1 cellular context compared by ENCODE assay signal in the genomic region with DNA sequence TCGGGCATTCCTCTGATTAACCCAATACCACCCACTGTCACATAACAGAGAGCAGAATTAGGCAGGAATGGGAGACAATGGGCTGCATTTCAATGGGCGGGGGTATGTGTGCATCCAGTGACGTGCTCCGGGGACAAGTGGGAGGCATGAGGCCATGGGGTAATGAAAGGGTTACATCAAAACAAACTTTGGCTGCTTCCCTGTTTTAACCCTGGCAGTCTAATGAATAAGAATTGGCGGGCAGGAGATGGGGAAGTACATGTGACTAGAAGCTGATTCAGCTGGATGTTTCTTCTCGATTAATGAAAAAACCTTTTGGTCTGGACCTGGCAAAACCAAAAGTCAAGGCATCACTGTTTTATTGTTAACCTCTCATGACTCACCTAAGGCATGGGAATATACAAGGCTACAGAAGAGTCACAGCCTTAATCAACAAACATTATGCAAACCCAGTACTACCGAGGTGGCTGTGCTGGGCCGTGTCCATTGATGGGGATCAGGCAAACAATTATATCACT.
TF ChIP-seq lines count a peak whose summit lies in the region.

No MANE protein-coding gene starts in this region.

TF ChIP-seq in H1, 55 proteins besides CTCF, POLR2A, EP300 and RAD21:
- TF ChIP-seq NRF1 (IDR thresholded peaks at IDR 0.05; ENCODE audit: low read depth, low read length): no peak
- no peak for TF ChIP-seq SP4 (IDR thresholded peaks at IDR 0.05; ENCODE audit: low read length)
- TF ChIP-seq, protein P1, sequence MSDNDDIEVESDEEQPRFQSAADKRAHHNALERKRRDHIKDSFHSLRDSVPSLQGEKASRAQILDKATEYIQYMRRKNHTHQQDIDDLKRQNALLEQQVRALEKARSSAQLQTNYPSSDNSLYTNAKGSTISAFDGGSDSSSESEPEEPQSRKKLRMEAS (IDR thresholded peaks at IDR 0.05): peak; percentile 71
- TF ChIP-seq, protein P2, sequence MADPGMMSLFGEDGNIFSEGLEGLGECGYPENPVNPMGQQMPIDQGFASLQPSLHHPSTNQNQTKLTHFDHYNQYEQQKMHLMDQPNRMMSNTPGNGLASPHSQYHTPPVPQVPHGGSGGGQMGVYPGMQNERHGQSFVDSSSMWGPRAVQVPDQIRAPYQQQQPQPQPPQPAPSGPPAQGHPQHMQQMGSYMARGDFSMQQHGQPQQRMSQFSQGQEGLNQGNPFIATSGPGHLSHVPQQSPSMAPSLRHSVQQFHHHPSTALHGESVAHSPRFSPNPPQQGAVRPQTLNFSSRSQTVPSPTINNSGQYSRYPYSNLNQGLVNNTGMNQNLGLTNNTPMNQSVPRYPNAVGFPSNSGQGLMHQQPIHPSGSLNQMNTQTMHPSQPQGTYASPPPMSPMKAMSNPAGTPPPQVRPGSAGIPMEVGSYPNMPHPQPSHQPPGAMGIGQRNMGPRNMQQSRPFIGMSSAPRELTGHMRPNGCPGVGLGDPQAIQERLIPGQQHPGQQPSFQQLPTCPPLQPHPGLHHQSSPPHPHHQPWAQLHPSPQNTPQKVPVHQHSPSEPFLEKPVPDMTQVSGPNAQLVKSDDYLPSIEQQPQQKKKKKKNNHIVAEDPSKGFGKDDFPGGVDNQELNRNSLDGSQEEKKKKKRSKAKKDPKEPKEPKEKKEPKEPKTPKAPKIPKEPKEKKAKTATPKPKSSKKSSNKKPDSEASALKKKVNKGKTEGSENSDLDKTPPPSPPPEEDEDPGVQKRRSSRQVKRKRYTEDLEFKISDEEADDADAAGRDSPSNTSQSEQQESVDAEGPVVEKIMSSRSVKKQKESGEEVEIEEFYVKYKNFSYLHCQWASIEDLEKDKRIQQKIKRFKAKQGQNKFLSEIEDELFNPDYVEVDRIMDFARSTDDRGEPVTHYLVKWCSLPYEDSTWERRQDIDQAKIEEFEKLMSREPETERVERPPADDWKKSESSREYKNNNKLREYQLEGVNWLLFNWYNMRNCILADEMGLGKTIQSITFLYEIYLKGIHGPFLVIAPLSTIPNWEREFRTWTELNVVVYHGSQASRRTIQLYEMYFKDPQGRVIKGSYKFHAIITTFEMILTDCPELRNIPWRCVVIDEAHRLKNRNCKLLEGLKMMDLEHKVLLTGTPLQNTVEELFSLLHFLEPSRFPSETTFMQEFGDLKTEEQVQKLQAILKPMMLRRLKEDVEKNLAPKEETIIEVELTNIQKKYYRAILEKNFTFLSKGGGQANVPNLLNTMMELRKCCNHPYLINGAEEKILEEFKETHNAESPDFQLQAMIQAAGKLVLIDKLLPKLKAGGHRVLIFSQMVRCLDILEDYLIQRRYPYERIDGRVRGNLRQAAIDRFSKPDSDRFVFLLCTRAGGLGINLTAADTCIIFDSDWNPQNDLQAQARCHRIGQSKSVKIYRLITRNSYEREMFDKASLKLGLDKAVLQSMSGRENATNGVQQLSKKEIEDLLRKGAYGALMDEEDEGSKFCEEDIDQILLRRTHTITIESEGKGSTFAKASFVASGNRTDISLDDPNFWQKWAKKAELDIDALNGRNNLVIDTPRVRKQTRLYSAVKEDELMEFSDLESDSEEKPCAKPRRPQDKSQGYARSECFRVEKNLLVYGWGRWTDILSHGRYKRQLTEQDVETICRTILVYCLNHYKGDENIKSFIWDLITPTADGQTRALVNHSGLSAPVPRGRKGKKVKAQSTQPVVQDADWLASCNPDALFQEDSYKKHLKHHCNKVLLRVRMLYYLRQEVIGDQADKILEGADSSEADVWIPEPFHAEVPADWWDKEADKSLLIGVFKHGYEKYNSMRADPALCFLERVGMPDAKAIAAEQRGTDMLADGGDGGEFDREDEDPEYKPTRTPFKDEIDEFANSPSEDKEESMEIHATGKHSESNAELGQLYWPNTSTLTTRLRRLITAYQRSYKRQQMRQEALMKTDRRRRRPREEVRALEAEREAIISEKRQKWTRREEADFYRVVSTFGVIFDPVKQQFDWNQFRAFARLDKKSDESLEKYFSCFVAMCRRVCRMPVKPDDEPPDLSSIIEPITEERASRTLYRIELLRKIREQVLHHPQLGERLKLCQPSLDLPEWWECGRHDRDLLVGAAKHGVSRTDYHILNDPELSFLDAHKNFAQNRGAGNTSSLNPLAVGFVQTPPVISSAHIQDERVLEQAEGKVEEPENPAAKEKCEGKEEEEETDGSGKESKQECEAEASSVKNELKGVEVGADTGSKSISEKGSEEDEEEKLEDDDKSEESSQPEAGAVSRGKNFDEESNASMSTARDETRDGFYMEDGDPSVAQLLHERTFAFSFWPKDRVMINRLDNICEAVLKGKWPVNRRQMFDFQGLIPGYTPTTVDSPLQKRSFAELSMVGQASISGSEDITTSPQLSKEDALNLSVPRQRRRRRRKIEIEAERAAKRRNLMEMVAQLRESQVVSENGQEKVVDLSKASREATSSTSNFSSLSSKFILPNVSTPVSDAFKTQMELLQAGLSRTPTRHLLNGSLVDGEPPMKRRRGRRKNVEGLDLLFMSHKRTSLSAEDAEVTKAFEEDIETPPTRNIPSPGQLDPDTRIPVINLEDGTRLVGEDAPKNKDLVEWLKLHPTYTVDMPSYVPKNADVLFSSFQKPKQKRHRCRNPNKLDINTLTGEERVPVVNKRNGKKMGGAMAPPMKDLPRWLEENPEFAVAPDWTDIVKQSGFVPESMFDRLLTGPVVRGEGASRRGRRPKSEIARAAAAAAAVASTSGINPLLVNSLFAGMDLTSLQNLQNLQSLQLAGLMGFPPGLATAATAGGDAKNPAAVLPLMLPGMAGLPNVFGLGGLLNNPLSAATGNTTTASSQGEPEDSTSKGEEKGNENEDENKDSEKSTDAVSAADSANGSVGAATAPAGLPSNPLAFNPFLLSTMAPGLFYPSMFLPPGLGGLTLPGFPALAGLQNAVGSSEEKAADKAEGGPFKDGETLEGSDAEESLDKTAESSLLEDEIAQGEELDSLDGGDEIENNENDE (IDR thresholded peaks at IDR 0.05; ENCODE audit: insufficient replicate concordance, low read length): no peak
- 0 out of 2 replicates have a peak, but pooled peaks have one; percentile 35 for TF ChIP-seq YY1 (IDR thresholded peaks at IDR 0.05; ENCODE audit: low read depth, low read length)
- 0 out of 4 replicates have a peak, but pooled peaks of 1 of the 2 experiments have one; percentile 33 for TF ChIP-seq HDAC2 (IDR thresholded peaks at IDR 0.05; ENCODE audit: borderline replicate concordance in 1 of 2, low read depth in 2 of 2, low read length in 2 of 2)
- 0 out of 2 replicates have a peak, but pooled peaks have one; percentile 33 for TF ChIP-seq SP1 (IDR thresholded peaks at IDR 0.05; ENCODE audit: low read depth, low read length)
- TF ChIP-seq, protein P3, sequence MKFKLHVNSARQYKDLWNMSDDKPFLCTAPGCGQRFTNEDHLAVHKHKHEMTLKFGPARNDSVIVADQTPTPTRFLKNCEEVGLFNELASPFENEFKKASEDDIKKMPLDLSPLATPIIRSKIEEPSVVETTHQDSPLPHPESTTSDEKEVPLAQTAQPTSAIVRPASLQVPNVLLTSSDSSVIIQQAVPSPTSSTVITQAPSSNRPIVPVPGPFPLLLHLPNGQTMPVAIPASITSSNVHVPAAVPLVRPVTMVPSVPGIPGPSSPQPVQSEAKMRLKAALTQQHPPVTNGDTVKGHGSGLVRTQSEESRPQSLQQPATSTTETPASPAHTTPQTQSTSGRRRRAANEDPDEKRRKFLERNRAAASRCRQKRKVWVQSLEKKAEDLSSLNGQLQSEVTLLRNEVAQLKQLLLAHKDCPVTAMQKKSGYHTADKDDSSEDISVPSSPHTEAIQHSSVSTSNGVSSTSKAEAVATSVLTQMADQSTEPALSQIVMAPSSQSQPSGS (IDR thresholded peaks at IDR 0.05; ENCODE audit: low read length): peak; percentile 82; the same call in 1 of the 2 replicates
- peak; percentile 84 for TF ChIP-seq E2F6 (IDR thresholded peaks at IDR 0.05)
- TF ChIP-seq CHD1 (IDR thresholded peaks at IDR 0.05; ENCODE audit: low read depth, low read length): no peak
- peak; percentile 77 for TF ChIP-seq TEAD4 (IDR thresholded peaks at IDR 0.05; ENCODE audit: low read depth, low read length)
- peak; percentile 47 for TF ChIP-seq NANOG (IDR thresholded peaks at IDR 0.05; ENCODE audit: insufficient read depth, low read depth, low read length, poor library complexity, severe bottlenecking)
- TF ChIP-seq MAFK (IDR thresholded peaks at IDR 0.05; ENCODE audit: low read depth, low read length): 0 out of 2 replicates have a peak, but pooled peaks have one; percentile 11
- no peak for TF ChIP-seq KDM4A (IDR thresholded peaks at IDR 0.05; ENCODE audit: low read depth, low read length, severe bottlenecking)
- TF ChIP-seq POU5F1 (IDR thresholded peaks at IDR 0.05; ENCODE audit: low read depth, low read length): no peak
- peak; percentile 88 for TF ChIP-seq CREB1 (IDR thresholded peaks at IDR 0.05)
